In genomic region chr15:74563442-74563841, GRCh38 we compare ENCODE assay signal across 14 cellular contexts. TPM values are rescaled to one million over a fixed set of nuclear protein-coding genes. Genes with fewer than 3 reads are reported as not detected.
A peak's percentile ranks its signal among the peaks of the same experiment; 100 is the strongest.
DNase-seq lines count a peak whose midpoint lies in the region; ATAC-seq and TF ChIP-seq lines count a peak whose summit lies in the region.
"Had no signal": no experiment of that assay in that cellular context is flagged by ENCODE, and none has a peak within 500 bp of the region (broad histone marks: within the 10 kb centered on the region; RNA-seq: fewer than 3 reads in every experiment).

No MANE protein-coding gene starts in this region.

- H3K79me2 ChIP-seq in GM23338 (replicated peaks; ENCODE audit: insufficient read depth) = peaks cover 100% of the 10 kb centered on the region

- TF ChIP-seq CTCF in GM23338 (conservative IDR thresholded peaks at IDR 0.05; ENCODE audit: low read depth in 2 of 2) = no peak
- TF ChIP-seq CTCF in WTC11 (IDR thresholded peaks at IDR 0.05) = no peak
- TF ChIP-seq CTCF in left lung (IDR thresholded peaks at IDR 0.05) = no peak

- H3K4me1 Mint-ChIP-seq in GM23338 = peaks cover 26% of the 10 kb centered on the region
- H3K4me1 Mint-ChIP-seq in WTC11 = peaks cover 32% of the 10 kb centered on the region
- H3K4me1 Mint-ChIP-seq in stimulated activated effector memory CD8-positive, alpha-beta T cell treated with anti-CD3 and anti-CD28 coated beads, Interleukin-12 subunit alpha, Interleukin-12 subunit beta, amount 100 ng/mL, for 72 hours = peaks cover 61% of the 10 kb centered on the region
- peaks cover 53 to 75% (median 61%) of the 10 kb centered on the region in 3 donors for H3K4me1 Mint-ChIP-seq in CD8-positive, alpha-beta memory T cell

- peaks cover 53% of the 10 kb centered on the region for H3K36me3 Mint-ChIP-seq in GM23338 (ENCODE audit: low read depth)
- peaks cover 33% of the 10 kb centered on the region for H3K36me3 Mint-ChIP-seq in WTC11
- peaks cover 100% of the 10 kb centered on the region for H3K36me3 Mint-ChIP-seq in stimulated activated effector memory CD8-positive, alpha-beta T cell treated with anti-CD3 and anti-CD28 coated beads, Interleukin-12 subunit alpha, Interleukin-12 subunit beta, amount 100 ng/mL, for 72 hours
- H3K36me3 Mint-ChIP-seq in CD8-positive, alpha-beta memory T cell = peaks cover 0 to 72% (median 19%) of the 10 kb centered on the region in 3 donors

- no peaks in the 10 kb centered on the region for H3K9me3 Mint-ChIP-seq in GM23338
- H3K9me3 Mint-ChIP-seq in WTC11 = no peaks in the 10 kb centered on the region
- no peaks in the 10 kb centered on the region for H3K9me3 Mint-ChIP-seq in stimulated activated effector memory CD8-positive, alpha-beta T cell treated with anti-CD3 and anti-CD28 coated beads, Interleukin-12 subunit alpha, Interleukin-12 subunit beta, amount 100 ng/mL, for 72 hours
- no peaks in the 10 kb centered on the region for H3K9me3 Mint-ChIP-seq in CD8-positive, alpha-beta memory T cell

- no peak overlapping the region; the same call in 1 of the 2 replicates for H3K27ac ChIP-seq in GM23338 (ENCODE audit: low read depth)
- no peak overlapping the region for H3K27ac ChIP-seq in left lung
- H3K27ac ChIP-seq in CD8-positive, alpha-beta memory T cell (ENCODE audit: low read depth, low read length) = no peak overlapping the region
- H3K27ac ChIP-seq: BLaER1 treated with 17β-estradiol and CSF1 and Interleukin-3, amounts not matched to agents 10 nM and 100 nM had no signal

- no peak overlapping the region for H3K4me3 ChIP-seq in GM23338
- no peak overlapping the region for H3K4me3 ChIP-seq in left lung
- no peak overlapping the region for H3K4me3 ChIP-seq in CD8-positive, alpha-beta memory T cell (ENCODE audit: low read length)
- H3K4me3 ChIP-seq: BLaER1 treated with 17β-estradiol and CSF1 and Interleukin-3, amounts not matched to agents 10 nM and 100 nM; K562 had no signal

- H3K27me3 ChIP-seq in GM23338 (ENCODE audit: insufficient read depth) = no peaks in the 10 kb centered on the region
- H3K27me3 ChIP-seq in left lung = no peaks in the 10 kb centered on the region
- H3K27me3 ChIP-seq in CD8-positive, alpha-beta memory T cell (ENCODE audit: insufficient read depth, low read length, poor library complexity, severe bottlenecking) = no peaks in the 10 kb centered on the region
- H3K27me3 ChIP-seq: BLaER1 treated with 17β-estradiol and CSF1 and Interleukin-3, amounts not matched to agents 10 nM and 100 nM had no signal

- H3K27ac Mint-ChIP-seq in GM23338 = peak overlapping the region; percentile 54; the same call in 1 of the 2 replicates
- H3K27ac Mint-ChIP-seq in WTC11 = peak overlapping the region; percentile 73
- H3K27ac Mint-ChIP-seq in stimulated activated effector memory CD8-positive, alpha-beta T cell treated with anti-CD3 and anti-CD28 coated beads, Interleukin-12 subunit alpha, Interleukin-12 subunit beta, amount 100 ng/mL, for 72 hours = peak overlapping the region; percentile 26
- H3K27ac Mint-ChIP-seq in CD8-positive, alpha-beta memory T cell = no peak overlapping the region

- H2AFZ ChIP-seq in GM23338 = no peak overlapping the region

- no peaks in the 10 kb centered on the region for H3K9me2 ChIP-seq in GM23338 (ENCODE audit: insufficient read depth)

- no peak overlapping the region for H3K4me2 ChIP-seq in GM23338
- H3K4me2 ChIP-seq: BLaER1 treated with 17β-estradiol and CSF1 and Interleukin-3, amounts not matched to agents 10 nM and 100 nM had no signal

- no peaks in the 10 kb centered on the region for H3K9me3 ChIP-seq in left lung
- no peaks in the 10 kb centered on the region for H3K9me3 ChIP-seq in CD8-positive, alpha-beta memory T cell (ENCODE audit: low read length)
- H3K9me3 ChIP-seq: BLaER1 treated with 17β-estradiol and CSF1 and Interleukin-3, amounts not matched to agents 10 nM and 100 nM; Caco-2 had no signal

- H3K27me3 Mint-ChIP-seq in GM23338 (ENCODE audit: insufficient read depth, low read depth, poor library complexity) = peaks cover 1% of the 10 kb centered on the region
- H3K27me3 Mint-ChIP-seq in WTC11 (ENCODE audit: low read depth) = no peaks in the 10 kb centered on the region
- H3K27me3 Mint-ChIP-seq in CD8-positive, alpha-beta memory T cell = no peaks in the 10 kb centered on the region
- H3K27me3 Mint-ChIP-seq: B cell had no signal

- peaks cover 82% of the 10 kb centered on the region for H4K20me1 ChIP-seq in GM23338 (replicated peaks; ENCODE audit: insufficient read depth)

- POLR2A ChIA-PET in WTC11 (lab: Charles Lee) = no interaction called here
- POLR2A ChIA-PET in CD8-positive, alpha-beta memory T cell (lab: Charles Lee) = no interaction called here

- peaks cover 21% of the 10 kb centered on the region for H3K36me3 ChIP-seq in GM23338 (ENCODE audit: insufficient read depth)
- no peaks in the 10 kb centered on the region for H3K36me3 ChIP-seq in left lung
- peaks cover 6% of the 10 kb centered on the region for H3K36me3 ChIP-seq in CD8-positive, alpha-beta memory T cell (ENCODE audit: insufficient read depth, low read length)

- CTCF ChIA-PET in WTC11 (lab: Charles Lee) = no interaction called here
- CTCF ChIA-PET in CD8-positive, alpha-beta memory T cell (lab: Charles Lee) = interaction anchor here (0.7 kb wide), 1 partner anchor 22 kb away, joined by 3 read pairs; no protein-coding TSS in a partner anchor

- intact Hi-C loops in left lung (cut with DNase I) = no loop called here

- ATAC-seq in GM23338 = no peak
- ATAC-seq in WTC11 = no peak
- ATAC-seq in left lung = peak; percentile 77
- ATAC-seq in stimulated activated effector memory CD8-positive, alpha-beta T cell treated with anti-CD3 and anti-CD28 coated beads, Interleukin-12 subunit alpha, Interleukin-12 subunit beta, amount 100 ng/mL, for 72 hours = no peak
- ATAC-seq in GM21381 (IDR thresholded peaks at IDR 0.05; ENCODE audit: unreplicated experiment) = no peak
- ATAC-seq in GM18505 (IDR thresholded peaks at IDR 0.05; ENCODE audit: unreplicated experiment) = no peak
- ATAC-seq: K562 had no signal

- H3K4me1 ChIP-seq in GM23338 (ENCODE audit: insufficient read depth) (0 out of 2 replicates have a peak, but pooled peaks cover 7% of the 10 kb centered on the region), left lung (no peaks in the 10 kb centered on the region)
- peaks cover 14% of the 10 kb centered on the region for H3K4me1 ChIP-seq in CD8-positive, alpha-beta memory T cell (ENCODE audit: insufficient read depth, low read length)
- H3K4me1 ChIP-seq: Caco-2 had no signal

- DNase-seq in GM23338 (ENCODE audit: low spot score) (no peak), WTC11 (ENCODE audit: low spot score) (no peak), left lung (no peak)
- no peak for DNase-seq in stimulated activated effector memory CD8-positive, alpha-beta T cell treated with anti-CD3 and anti-CD28 coated beads, Interleukin-12 subunit alpha, Interleukin-12 subunit beta, amount 100 ng/mL, for 72 hours (ENCODE audit: low spot score in 2 of 2)
- DNase-seq in CD8-positive, alpha-beta memory T cell = no peak
- DNase-seq: Caco-2, GOT3, H7, IMR-90 had no signal

- no peak overlapping the region for H3K4me3 Mint-ChIP-seq in GM23338
- no peak overlapping the region for H3K4me3 Mint-ChIP-seq in WTC11
- H3K4me3 Mint-ChIP-seq in stimulated activated effector memory CD8-positive, alpha-beta T cell treated with anti-CD3 and anti-CD28 coated beads, Interleukin-12 subunit alpha, Interleukin-12 subunit beta, amount 100 ng/mL, for 72 hours = no peak overlapping the region
- no peak overlapping the region for H3K4me3 Mint-ChIP-seq in CD8-positive, alpha-beta memory T cell
- H3K4me3 Mint-ChIP-seq: B cell had no signal

- peaks cover 10% of the 10 kb centered on the region; the same call in 1 of the 2 replicates for H3F3A ChIP-seq in GM23338 (replicated peaks; ENCODE audit: low read depth)

- TF ChIP-seq POLR2A in GM18505 (IDR thresholded peaks at IDR 0.05; ENCODE audit: borderline replicate concordance, extremely low read depth, insufficient read depth, insufficient read length) = no peak

TF ChIP-seq in WTC11, 78 proteins besides CTCF, POLR2A, EP300 and RAD21 (continues in another document):
- TF ChIP-seq, protein P1, sequence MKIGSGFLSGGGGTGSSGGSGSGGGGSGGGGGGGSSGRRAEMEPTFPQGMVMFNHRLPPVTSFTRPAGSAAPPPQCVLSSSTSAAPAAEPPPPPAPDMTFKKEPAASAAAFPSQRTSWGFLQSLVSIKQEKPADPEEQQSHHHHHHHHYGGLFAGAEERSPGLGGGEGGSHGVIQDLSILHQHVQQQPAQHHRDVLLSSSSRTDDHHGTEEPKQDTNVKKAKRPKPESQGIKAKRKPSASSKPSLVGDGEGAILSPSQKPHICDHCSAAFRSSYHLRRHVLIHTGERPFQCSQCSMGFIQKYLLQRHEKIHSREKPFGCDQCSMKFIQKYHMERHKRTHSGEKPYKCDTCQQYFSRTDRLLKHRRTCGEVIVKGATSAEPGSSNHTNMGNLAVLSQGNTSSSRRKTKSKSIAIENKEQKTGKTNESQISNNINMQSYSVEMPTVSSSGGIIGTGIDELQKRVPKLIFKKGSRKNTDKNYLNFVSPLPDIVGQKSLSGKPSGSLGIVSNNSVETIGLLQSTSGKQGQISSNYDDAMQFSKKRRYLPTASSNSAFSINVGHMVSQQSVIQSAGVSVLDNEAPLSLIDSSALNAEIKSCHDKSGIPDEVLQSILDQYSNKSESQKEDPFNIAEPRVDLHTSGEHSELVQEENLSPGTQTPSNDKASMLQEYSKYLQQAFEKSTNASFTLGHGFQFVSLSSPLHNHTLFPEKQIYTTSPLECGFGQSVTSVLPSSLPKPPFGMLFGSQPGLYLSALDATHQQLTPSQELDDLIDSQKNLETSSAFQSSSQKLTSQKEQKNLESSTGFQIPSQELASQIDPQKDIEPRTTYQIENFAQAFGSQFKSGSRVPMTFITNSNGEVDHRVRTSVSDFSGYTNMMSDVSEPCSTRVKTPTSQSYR (CRISPR knock-in tag; IDR thresholded peaks at IDR 0.05) = no peak
- TF ChIP-seq HMGA2 (CRISPR knock-in tag; IDR thresholded peaks at IDR 0.05) = no peak

RNA-seq across cellular contexts. Expression of gene ARID3B, which starts 22.4 kb away (rescaled TPM):
- total RNA-seq in GM23338 (2014; rRNA removed; shearing (Covaris generic)) = 114 and 147 TPM in 2 replicates
- polyA plus RNA-seq in GM23338 (2016; fragmentation: Nextera tagmentation; extraction: Ambion mirVana) = 65.5 and 72.8 TPM in 2 replicates
- total RNA-seq in WTC11 (2021) (122 to 133 TPM (median 124 TPM) in 3 replicates), left lung (10 to 100 TPM in 1 of 2 donors, 1 to 10 TPM in 1; 5.8 to 12.1 TPM)
- 10 to 100 TPM; 30.1 to 31.1 TPM for total RNA-seq in CD8-positive, alpha-beta memory T cell
- polyA plus RNA-seq in CD8-positive, alpha-beta memory T cell = 13.0 TPM

RNA-seq across cellular contexts. Expression of gene CLK3, which starts 52.2 kb away (rescaled TPM):
- 59.1 and 67.7 TPM in 2 replicates for total RNA-seq in GM23338 (2014; rRNA removed; shearing (Covaris generic))
- polyA plus RNA-seq in GM23338 (2016; fragmentation: Nextera tagmentation; extraction: Ambion mirVana) = 38.1 and 40.7 TPM in 2 replicates
- 45.2 to 48.1 TPM (median 46.3 TPM) in 3 replicates for total RNA-seq in WTC11 (2021)
- 10 to 100 TPM; 58.0 to 70.0 TPM for total RNA-seq in left lung
- total RNA-seq in CD8-positive, alpha-beta memory T cell = 100 to 1,000 TPM in 1 of 2 experiments, 10 to 100 TPM in 1; 96.8 to 101 TPM
- 84.7 TPM for polyA plus RNA-seq in CD8-positive, alpha-beta memory T cell

Comparison
In these comparisons a context has a peak if more than half of its experiments do, and no peak if none do; other contexts are left out.
1. H3K27ac Mint-ChIP-seq: peak in GM23338 (single experiment), WTC11 (single experiment) and stimulated activated effector memory CD8-positive, alpha-beta T cell treated with anti-CD3 and anti-CD28 coated beads, Interleukin-12 subunit alpha, Interleukin-12 subunit beta, amount 100 ng/mL, for 72 hours (single experiment); none in CD8-positive, alpha-beta memory T cell (0 of 8).